In the genomic region with DNA sequence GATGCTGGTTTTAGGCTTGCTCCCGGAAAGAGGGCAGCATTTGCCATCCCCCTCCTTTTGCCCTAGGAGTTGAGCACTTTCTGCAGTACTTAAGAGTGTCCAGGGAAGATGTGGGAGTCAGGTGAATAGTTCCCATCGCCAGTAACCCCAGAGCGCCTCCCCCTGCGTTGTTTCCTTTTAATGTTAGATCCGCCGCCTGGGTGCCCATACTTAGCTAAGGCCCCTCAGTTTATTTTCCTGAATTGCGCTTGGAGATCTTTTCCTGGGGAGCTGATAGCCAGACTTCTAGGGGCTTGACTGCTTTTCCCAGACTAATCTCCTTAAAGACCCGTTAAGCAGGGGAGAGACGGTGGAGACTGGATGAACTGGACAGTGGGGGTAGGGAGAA, we compare ENCODE assay signal across 8 cellular contexts. TPM values are rescaled to one million over a fixed set of nuclear protein-coding genes. Genes with fewer than 3 reads are reported as not detected.
A peak's percentile ranks its signal among the peaks of the same experiment; 100 is the strongest.
DNase-seq lines count a peak whose midpoint lies in the region; ATAC-seq and TF ChIP-seq lines count a peak whose summit lies in the region.

No MANE protein-coding gene starts in this region.

- H3K27ac ChIP-seq in gastroesophageal sphincter (peak overlapping the region; percentile 67 to 87 (median 86)), prostate gland (no peak overlapping the region)

- peaks cover 0 to 80% (median 3%) of the 10 kb centered on the region in 3 donors for H3K4me1 ChIP-seq in gastroesophageal sphincter
- H3K4me1 ChIP-seq in prostate gland (replicated peaks), result peaks cover 2% of the 10 kb centered on the region

- H3K27ac Mint-ChIP-seq in stimulated activated effector memory CD8-positive, alpha-beta T cell treated with anti-CD3 and anti-CD28 coated beads, Interleukin-12 subunit alpha, Interleukin-12 subunit beta, amount 100 ng/mL, for 72 hours, result no peak overlapping the region

- DNase-seq in DMS53 treated with DMSO at 0.1 percent for 48 hours (lab: John Stamatoyannopoulos, UW; ENCODE audit: unreplicated experiment) (peak; percentile 41), RKO (ENCODE audit: low spot score) (peak; percentile 35), prostate gland (ENCODE audit: low spot score) (no peak), NCI-H1930 (lab: John Stamatoyannopoulos, UW) (no peak)
- DNase-seq in stimulated activated effector memory CD8-positive, alpha-beta T cell treated with anti-CD3 and anti-CD28 coated beads, Interleukin-12 subunit alpha, Interleukin-12 subunit beta, amount 100 ng/mL, for 72 hours (ENCODE audit: low spot score in 2 of 2), result no peak
- DNase-seq in activated CD8-positive, alpha-beta memory T cell treated with anti-CD3 and anti-CD28 coated beads, Interleukin-2, amount 50 U/mL, for 4 hours, result no peak

- H3K4me3 ChIP-seq in gastroesophageal sphincter (peak overlapping the region; percentile 66 to 69), prostate gland (peak overlapping the region; percentile 38 to 41)

- H3K4me3 Mint-ChIP-seq in stimulated activated effector memory CD8-positive, alpha-beta T cell treated with anti-CD3 and anti-CD28 coated beads, Interleukin-12 subunit alpha, Interleukin-12 subunit beta, amount 100 ng/mL, for 72 hours, result no peak overlapping the region

- intact Hi-C loops in prostate gland (cut with DNase I), result no loop called here

- no peak for TF ChIP-seq EP300 in gastroesophageal sphincter (IDR thresholded peaks at IDR 0.05)

- TF ChIP-seq POLR2A in gastroesophageal sphincter (IDR thresholded peaks at IDR 0.05) (no peak), prostate gland (IDR thresholded peaks at IDR 0.05) (no peak)

- no peaks in the 10 kb centered on the region for H3K4me1 Mint-ChIP-seq in stimulated activated effector memory CD8-positive, alpha-beta T cell treated with anti-CD3 and anti-CD28 coated beads, Interleukin-12 subunit alpha, Interleukin-12 subunit beta, amount 100 ng/mL, for 72 hours

- no peak for TF ChIP-seq CTCF in gastroesophageal sphincter (IDR thresholded peaks at IDR 0.05)
- TF ChIP-seq CTCF in prostate gland (IDR thresholded peaks at IDR 0.05), result no peak

- no peaks in the 10 kb centered on the region for H3K9me3 Mint-ChIP-seq in stimulated activated effector memory CD8-positive, alpha-beta T cell treated with anti-CD3 and anti-CD28 coated beads, Interleukin-12 subunit alpha, Interleukin-12 subunit beta, amount 100 ng/mL, for 72 hours

- H3K9me3 ChIP-seq in gastroesophageal sphincter (no peaks in the 10 kb centered on the region), prostate gland (no peaks in the 10 kb centered on the region)

- WGBS in gastroesophageal sphincter (ENCODE audit: low coverage in 1 of 2), 2 donors, result 0% methylated on average over 6 of the region's 9 CpGs; no CpG with 5 or more reads in 1 of the 2 donors
- WGBS in prostate gland, result 2% methylated on average over 9 of the region's 9 CpGs

- no peaks in the 10 kb centered on the region for H3K36me3 Mint-ChIP-seq in stimulated activated effector memory CD8-positive, alpha-beta T cell treated with anti-CD3 and anti-CD28 coated beads, Interleukin-12 subunit alpha, Interleukin-12 subunit beta, amount 100 ng/mL, for 72 hours

- ATAC-seq in gastroesophageal sphincter (peak; percentile 3), HG03378 (IDR thresholded peaks at IDR 0.05; ENCODE audit: unreplicated experiment) (no peak)
- no peak for ATAC-seq in stimulated activated effector memory CD8-positive, alpha-beta T cell treated with anti-CD3 and anti-CD28 coated beads, Interleukin-12 subunit alpha, Interleukin-12 subunit beta, amount 100 ng/mL, for 72 hours

- H3K36me3 ChIP-seq in gastroesophageal sphincter (no peaks in the 10 kb centered on the region), prostate gland (no peaks in the 10 kb centered on the region)

- H3K27me3 ChIP-seq in gastroesophageal sphincter, result no peaks in the 10 kb centered on the region
- no peaks in the 10 kb centered on the region for H3K27me3 ChIP-seq in prostate gland (replicated peaks; ENCODE audit: insufficient read depth)

RNA-seq across cellular contexts. Expression of a gene that starts 0.4 kb away (rescaled TPM):
- total RNA-seq in gastroesophageal sphincter, result 10 to 100 TPM in 3 of 4 donors, 1 to 10 TPM in 1; 1.6 to 25.9 (median 13.9) TPM
- 10 to 100 TPM in 1 of 2 donors, 1 to 10 TPM in 1; 6.8 to 11.6 TPM for total RNA-seq in prostate gland

RNA-seq across cellular contexts. Expression of a gene that starts 39.8 kb away (rescaled TPM):
- total RNA-seq in gastroesophageal sphincter (1 to 10 TPM in 2 of 4 donors, under 1 TPM in 2; 0.47 to 6.6 (median 1.4) TPM), prostate gland (1 to 10 TPM; 1.1 to 3.9 TPM)

Comparison
In these comparisons a context has a peak if more than half of its experiments do, and no peak if none do; other contexts are left out.
1. DNase-seq: peak in DMS53 treated with DMSO at 0.1 percent for 48 hours (single experiment) and RKO (single experiment); none in prostate gland (single experiment), stimulated activated effector memory CD8-positive, alpha-beta T cell treated with anti-CD3 and anti-CD28 coated beads, Interleukin-12 subunit alpha, Interleukin-12 subunit beta, amount 100 ng/mL, for 72 hours (0 of 2), activated CD8-positive, alpha-beta memory T cell treated with anti-CD3 and anti-CD28 coated beads, Interleukin-2, amount 50 U/mL, for 4 hours (single experiment) and NCI-H1930 (0 of 2).
2. H3K27ac ChIP-seq: peak in gastroesophageal sphincter (4 of 4); none in prostate gland (0 of 2).